ENCODE assay signal across 13 cellular contexts in the genomic region with DNA sequence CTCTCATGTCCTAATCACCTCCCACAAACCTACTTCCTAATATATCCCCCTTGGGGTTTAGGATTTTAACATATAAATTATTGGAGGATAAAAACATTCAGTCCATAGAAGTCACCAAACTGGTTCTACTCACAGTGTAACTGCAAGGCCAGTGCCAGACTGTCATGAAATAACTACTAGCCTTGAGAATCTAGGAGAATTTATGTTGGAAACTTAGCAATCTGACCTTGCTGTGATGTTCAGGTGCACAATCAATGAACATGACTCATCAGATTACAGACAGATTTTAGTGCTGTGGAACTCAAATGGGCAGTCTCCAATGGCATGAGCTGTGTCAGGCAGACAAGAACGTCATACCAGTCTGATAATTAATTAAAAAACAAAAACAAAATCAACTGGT.
DNase-seq lines count a peak whose midpoint lies in the region; ATAC-seq and TF ChIP-seq lines count a peak whose summit lies in the region.
"Had no signal": no experiment of that assay in that cellular context is flagged by ENCODE, and none has a peak within 500 bp of the region (broad histone marks: within the 10 kb centered on the region; RNA-seq: fewer than 3 reads in every experiment).

No MANE protein-coding gene starts in this region.

- intact Hi-C loops in IMR-90 (cut with micrococcal nuclease): no loop called here
- intact Hi-C loops in left colon (cut with DNase I, micrococcal nuclease): no loop called here

- H3K36me3 Mint-ChIP-seq in type B pancreatic cell: peaks cover 7% of the 10 kb centered on the region
- peaks cover 0 to 5% (median 1%) of the 10 kb centered on the region in 3 experiments; a peak in 1 of 7 replicates for H3K36me3 Mint-ChIP-seq in H9 (ENCODE audit: insufficient read depth in 1 of 3, low read depth in 3 of 3)
- H3K36me3 Mint-ChIP-seq: CD14-positive monocyte had no signal

- no peaks in the 10 kb centered on the region for H3K79me2 ChIP-seq in H9 (ENCODE audit: insufficient read depth, low read length)

- H2AK5ac ChIP-seq in IMR-90 (ENCODE audit: low read depth, low read length) (no peak overlapping the region), H9 (ENCODE audit: insufficient read length, low read length) (no peak overlapping the region)

- TF ChIP-seq RAD21 in IMR-90 (IDR thresholded peaks at IDR 0.05; ENCODE audit: low read length): no peak

- in situ Hi-C loops in IMR-90 (cut with MboI; ENCODE audit: low sequenced_read_pairs): no loop called here

- no peak for DNase-seq in IMR-90
- peak; percentile 35 for DNase-seq in kidney tubule cell (ENCODE audit: low spot score)
- no peak for DNase-seq in type B pancreatic cell (ENCODE audit: extremely low spot score, unreplicated experiment)
- DNase-seq in activated CD8-positive, alpha-beta memory T cell treated with anti-CD3 and anti-CD28 coated beads, Interleukin-2, amount 50 U/mL, for 4 hours: no peak
- no peak for DNase-seq in left colon
- no peak for DNase-seq in H9
- DNase-seq: AML-193, NCI-H1105 treated with DMSO at 0.1 percent for 48 hours, NCI-H1694, SHP77 treated with DMSO at 0.1 percent for 48 hours had no signal

- TF ChIP-seq POLR2A in IMR-90 (IDR thresholded peaks at IDR 0.05; ENCODE audit: low read depth, low read length): no peak

- H3K18ac ChIP-seq in IMR-90 (ENCODE audit: low read depth, low read length) (peak overlapping the region; percentile 45; the same call in 1 of the 2 replicates), H9 (ENCODE audit: insufficient read length, low read depth, low read length) (no peak overlapping the region)

- no peak overlapping the region for H2BK5ac ChIP-seq in IMR-90 (ENCODE audit: low read depth, low read length, poor library complexity, severe bottlenecking)
- no peak overlapping the region for H2BK5ac ChIP-seq in H9 (ENCODE audit: insufficient read length, low read length)

- dilution Hi-C loops in IMR-90 (cut with HindIII; ENCODE audit: low sequenced_read_pairs, unreplicated experiment): no loop called here

- CTCF ChIA-PET in IMR-90 (lab: Yijun Ruan, JAX): no interaction called here

- H3K27me3 ChIP-seq in IMR-90 (ENCODE audit: control insufficient read depth, insufficient read depth, low read length): no peaks in the 10 kb centered on the region
- H3K27me3 ChIP-seq in H9 (ENCODE audit: insufficient read depth, low read length): no peaks in the 10 kb centered on the region

- no peaks in the 10 kb centered on the region for H3K36me3 ChIP-seq in IMR-90 (ENCODE audit: control insufficient read depth, insufficient read depth, low read length)

- H3K27ac ChIP-seq in IMR-90 (ENCODE audit: insufficient read depth, low read length) (no peak overlapping the region), VCaP (peak overlapping the region; percentile 21; the same call in 1 of the 2 replicates), H9 (ENCODE audit: insufficient read length, low read depth, low read length) (no peak overlapping the region)
- H3K27ac ChIP-seq: HL-60 had no signal

- no peak overlapping the region for H2AK9ac ChIP-seq in IMR-90 (replicated peaks; ENCODE audit: low read depth, low read length, poor library complexity)

- no peak overlapping the region for H2BK15ac ChIP-seq in IMR-90 (ENCODE audit: low read depth, low read length)
- no peak overlapping the region for H2BK15ac ChIP-seq in H9 (ENCODE audit: low read depth, low read length)

- no peaks in the 10 kb centered on the region; the same call in 1 of the 2 replicates for H3K4me1 ChIP-seq in IMR-90 (ENCODE audit: control insufficient read depth, insufficient read depth, low read length)
- no peaks in the 10 kb centered on the region for H3K4me1 ChIP-seq in H9 (ENCODE audit: insufficient read depth, low read length)

- no peak overlapping the region for H3K4me3 ChIP-seq in IMR-90 (ENCODE audit: insufficient read depth, low read depth, low read length)

- no peak overlapping the region for H3K9ac ChIP-seq in IMR-90 (ENCODE audit: low read depth, low read length)
- no peak overlapping the region for H3K9ac ChIP-seq in H9 (ENCODE audit: extremely low read depth, insufficient read length, low read length)

- H4K91ac ChIP-seq in IMR-90 (ENCODE audit: insufficient read depth, low read depth, low read length) (no peak overlapping the region), H9 (ENCODE audit: insufficient read length, low read depth, low read length) (no peak overlapping the region)

- H3K4me2 ChIP-seq in IMR-90 (ENCODE audit: low read depth, low read length) (no peak overlapping the region), H9 (ENCODE audit: insufficient read depth, insufficient read length, low read length) (no peak overlapping the region)

- H2BK20ac ChIP-seq in IMR-90 (ENCODE audit: low read depth, low read length) (no peak overlapping the region), H9 (ENCODE audit: low read depth, low read length, poor library complexity, severe bottlenecking) (no peak overlapping the region)

- H3K4me3 Mint-ChIP-seq in type B pancreatic cell: peak overlapping the region; percentile 54
- no peak overlapping the region for H3K4me3 Mint-ChIP-seq in H9
- H3K4me3 Mint-ChIP-seq: CD14-positive monocyte had no signal

- no peaks in the 10 kb centered on the region for H3K23me2 ChIP-seq in H9 (ENCODE audit: insufficient read length, low read depth, low read length, poor library complexity, severe bottlenecking)

- H3K9me3 Mint-ChIP-seq in type B pancreatic cell: peaks cover 15% of the 10 kb centered on the region
- H3K9me3 Mint-ChIP-seq in H9: peaks cover 7 to 11% of the 10 kb centered on the region in 2 experiments; a peak in 4 of 5 replicates

- H2AFZ ChIP-seq in IMR-90 (replicated peaks; ENCODE audit: low read length, poor library complexity) (no peak overlapping the region), H9 (ENCODE audit: low read length) (no peak overlapping the region)

- H3K23ac ChIP-seq in IMR-90 (ENCODE audit: low read depth, low read length): no peak overlapping the region
- no peak overlapping the region for H3K23ac ChIP-seq in H9 (ENCODE audit: insufficient read length, low read depth, low read length)

- TF ChIP-seq CTCF in IMR-90 (conservative IDR thresholded peaks at IDR 0.05; ENCODE audit: low read depth, low read length) (no peak), VCaP (conservative IDR thresholded peaks at IDR 0.05) (no peak), type B pancreatic cell (conservative IDR thresholded peaks at IDR 0.05) (no peak), H9 (conservative IDR thresholded peaks at IDR 0.05) (no peak)

- H4K20me1 ChIP-seq in IMR-90 (ENCODE audit: insufficient read depth, low read length) (no peaks in the 10 kb centered on the region), H9 (ENCODE audit: control insufficient read depth, insufficient read depth, insufficient read length) (no peaks in the 10 kb centered on the region)

- H3K79me1 ChIP-seq in IMR-90 (ENCODE audit: low read depth in 1 of 2, low read length in 2 of 2) (no peaks in the 10 kb centered on the region), H9 (ENCODE audit: insufficient read depth, low read depth, low read length, poor library complexity, severe bottlenecking) (no peaks in the 10 kb centered on the region)

- H2BK120ac ChIP-seq in IMR-90 (ENCODE audit: low read depth, low read length) (no peak overlapping the region), H9 (ENCODE audit: low read depth, low read length, poor library complexity, severe bottlenecking) (no peak overlapping the region)

- no peaks in the 10 kb centered on the region for H3K27me3 Mint-ChIP-seq in type B pancreatic cell
- H3K27me3 Mint-ChIP-seq in H9 (ENCODE audit: low read depth): no peaks in the 10 kb centered on the region

- H3K27ac Mint-ChIP-seq in type B pancreatic cell: peak overlapping the region; percentile 76
- H3K27ac Mint-ChIP-seq in H9: no peak overlapping the region
- H3K27ac Mint-ChIP-seq: CD14-positive monocyte had no signal

- H3T11ph ChIP-seq in H9 (ENCODE audit: low read length): no peak overlapping the region

- no TSS peak for BruUV-seq in IMR-90 (replicated peaks; lab: Mats Ljungman, UMichigan)

- no peaks in the 10 kb centered on the region for H3K9me3 ChIP-seq in IMR-90 (ENCODE audit: control insufficient read depth, insufficient read depth, low read length)
- no peaks in the 10 kb centered on the region for H3K9me3 ChIP-seq in H9 (ENCODE audit: control insufficient read depth, low read depth, low read length)

- H4K5ac ChIP-seq in IMR-90 (ENCODE audit: low read depth, low read length) (no peak overlapping the region; the same call in 1 of the 2 replicates), H9 (ENCODE audit: insufficient read length, low read depth, low read length) (no peak overlapping the region)

- no peaks in the 10 kb centered on the region for H3K9me1 ChIP-seq in IMR-90 (ENCODE audit: insufficient read depth, low read length)

- H3K4me1 Mint-ChIP-seq in type B pancreatic cell (ENCODE audit: unreplicated experiment) (peaks cover 6% of the 10 kb centered on the region), H9 (no peaks in the 10 kb centered on the region)
- H3K4me1 Mint-ChIP-seq: CD14-positive monocyte had no signal

- POLR2A ChIA-PET in IMR-90 (lab: Charles Lee; ENCODE audit: unreplicated experiment): no interaction called here

- no CpG with 5 or more reads among the region's 1 CpG for WGBS in IMR-90 (ENCODE audit: extremely low coverage in 2 of 2, insufficient read length in 1 of 2), 2 experiments
- no CpG with 5 or more reads among the region's 1 CpG for WGBS in H9 (ENCODE audit: extremely low coverage, insufficient read length, low lambda C conversion rate)

- no peak overlapping the region for H3K56ac ChIP-seq in IMR-90 (ENCODE audit: extremely low read depth, insufficient read depth, low read length)
- H3K56ac ChIP-seq in H9 (ENCODE audit: insufficient read length, low read depth, low read length): no peak overlapping the region

- no peak overlapping the region for H2BK12ac ChIP-seq in H9 (ENCODE audit: insufficient read length, low read depth, low read length)

- no peak overlapping the region for H4K8ac ChIP-seq in IMR-90 (ENCODE audit: low read depth in 2 of 2, low read length in 2 of 2)
- no peak overlapping the region for H4K8ac ChIP-seq in H9 (replicated peaks; ENCODE audit: insufficient read length, low read depth, low read length)

- H3K4ac ChIP-seq in IMR-90 (ENCODE audit: low read depth, low read length) (no peak overlapping the region), H9 (ENCODE audit: low read depth, low read length) (no peak overlapping the region)

- no peak overlapping the region for H3K14ac ChIP-seq in IMR-90 (replicated peaks; ENCODE audit: low read depth, low read length)
- H3K14ac ChIP-seq in H9 (ENCODE audit: insufficient read depth, low read length): no peak overlapping the region

- ATAC-seq in IMR-90 (ENCODE audit: low read depth) (no peak), left colon (no peak)

TF ChIP-seq in IMR-90, 13 proteins besides CTCF, POLR2A, EP300 and RAD21:
- TF ChIP-seq CHD1 (IDR thresholded peaks at IDR 0.05; ENCODE audit: low read depth, low read length): no peak
- peak; percentile 49; the same call in 1 of the 2 replicates for TF ChIP-seq NFE2L2 (IDR thresholded peaks at IDR 0.05; ENCODE audit: low read depth, low read length)
